Comparison of ENCODE assay signal across 1 cellular context in genomic region chr12:63668028-63668799, GRCh38.
TF ChIP-seq lines count a peak whose summit lies in the region.

TSS of gene DPY19L2 (minus strand) at chr12:63668493. CDS start at chr12:63668393, 100 bp downstream.

TF ChIP-seq in SK-N-SH, 30 proteins besides CTCF, POLR2A, EP300 and RAD21 (continued from another document):
- TF ChIP-seq IRF3 (IDR thresholded peaks at IDR 0.05; ENCODE audit: low read depth, low read length) (no peak), FOXJ3 (CRISPR knock-in tag; IDR thresholded peaks at IDR 0.05) (no peak), CHD2 (IDR thresholded peaks at IDR 0.05; ENCODE audit: low read length, partially characterized antibody) (no peak), FOSL2 (IDR thresholded peaks at IDR 0.05; ENCODE audit: borderline replicate concordance, low read depth) (no peak), NRF1 (IDR thresholded peaks at IDR 0.05; ENCODE audit: low read depth, low read length) (peak; percentile 76), TEAD4 (IDR thresholded peaks at IDR 0.05; ENCODE audit: borderline replicate concordance, insufficient read depth) (no peak), JUND (IDR thresholded peaks at IDR 0.05) (no peak), GATA2 (CRISPR knock-in tag; IDR thresholded peaks at IDR 0.05) (no peak), SIN3A (IDR thresholded peaks at IDR 0.05; ENCODE audit: borderline replicate concordance, low read depth, low read length) (no peak), PBX3 (IDR thresholded peaks at IDR 0.05) (no peak), ELF1 (IDR thresholded peaks at IDR 0.05) (no peak), SMC3 (IDR thresholded peaks at IDR 0.05; ENCODE audit: low read depth, low read length) (no peak), USF1 (IDR thresholded peaks at IDR 0.05; ENCODE audit: borderline replicate concordance, low read depth) (peak; percentile 81), EZH2phosphoT487 (IDR thresholded peaks at IDR 0.05; ENCODE audit: borderline replicate concordance, low read depth) (no peak), TAF1 (IDR thresholded peaks at IDR 0.05; ENCODE audit: borderline replicate concordance, low read depth, low read length) (no peak), POLR2AphosphoS5 (IDR thresholded peaks at IDR 0.05; ENCODE audit: low read depth, low read length) (peak; percentile 31; the same call in 1 of the 2 replicates), RXRA (IDR thresholded peaks at IDR 0.05; ENCODE audit: borderline replicate concordance, low read depth) (no peak), YY1 (IDR thresholded peaks at IDR 0.05; ENCODE audit: low read depth) (0 out of 2 replicates have a peak, but pooled peaks have one; percentile 51), USF2 (IDR thresholded peaks at IDR 0.05; ENCODE audit: borderline replicate concordance, low read depth, low read length) (no peak; the same call in 1 of the 2 replicates), TCF12 (IDR thresholded peaks at IDR 0.05) (no peak)
